Comparison of ENCODE assay signal across 1 cellular context in the genomic region with DNA sequence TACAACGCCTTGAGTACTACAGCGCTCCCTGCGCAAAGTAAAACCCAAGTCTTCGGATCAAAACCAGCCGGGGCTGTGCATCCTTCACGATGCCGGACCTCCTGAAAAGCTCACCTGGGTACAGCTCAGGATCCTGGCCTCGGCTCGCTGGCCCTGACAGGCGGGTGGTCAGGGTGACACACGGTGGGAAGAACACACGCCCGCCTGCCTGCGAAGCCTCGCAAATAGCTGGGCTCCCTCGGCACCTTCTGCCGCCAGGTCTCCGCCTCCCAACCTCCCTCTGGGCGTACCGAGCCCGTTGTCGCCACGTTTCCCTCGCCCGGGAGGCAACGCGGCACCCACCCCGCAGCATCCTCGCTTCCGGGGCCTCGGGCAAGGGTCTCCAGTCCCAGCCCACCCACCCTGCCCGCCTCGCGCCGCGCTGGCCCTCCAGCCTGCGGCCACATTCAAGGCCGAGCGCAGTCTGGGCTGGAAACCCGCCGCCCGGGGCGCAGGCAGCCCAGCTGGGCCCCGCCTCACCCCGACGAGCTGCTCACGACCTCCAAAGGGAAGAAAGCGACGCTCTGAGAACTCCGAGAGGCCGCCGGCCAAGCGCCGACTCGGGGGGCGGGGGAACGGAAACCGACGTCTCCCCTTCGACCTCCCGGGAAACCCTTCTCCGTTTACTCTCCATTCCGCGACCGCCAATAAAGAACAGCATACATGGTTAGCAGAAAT.
TF ChIP-seq lines count a peak whose summit lies in the region.

No MANE protein-coding gene starts in this region.

TF ChIP-seq in IMR-90, 13 proteins besides CTCF, POLR2A, EP300 and RAD21 (continued from another document):
- TF ChIP-seq FOS (IDR thresholded peaks at IDR 0.05; ENCODE audit: low read depth, low read length) (no peak), SMC3 (IDR thresholded peaks at IDR 0.05; ENCODE audit: low read depth, low read length) (no peak)
